1 cellular context compared by ENCODE assay signal in genomic region chr6:35470663-35471120, GRCh38.
TF ChIP-seq lines count a peak whose summit lies in the region.

No MANE protein-coding gene starts in this region.

TF ChIP-seq in WTC11, 78 proteins besides CTCF, POLR2A, EP300 and RAD21 (continued from another document):
- TF ChIP-seq HMGXB4 (CRISPR knock-in tag; IDR thresholded peaks at IDR 0.05): no peak
